In the genomic region with DNA sequence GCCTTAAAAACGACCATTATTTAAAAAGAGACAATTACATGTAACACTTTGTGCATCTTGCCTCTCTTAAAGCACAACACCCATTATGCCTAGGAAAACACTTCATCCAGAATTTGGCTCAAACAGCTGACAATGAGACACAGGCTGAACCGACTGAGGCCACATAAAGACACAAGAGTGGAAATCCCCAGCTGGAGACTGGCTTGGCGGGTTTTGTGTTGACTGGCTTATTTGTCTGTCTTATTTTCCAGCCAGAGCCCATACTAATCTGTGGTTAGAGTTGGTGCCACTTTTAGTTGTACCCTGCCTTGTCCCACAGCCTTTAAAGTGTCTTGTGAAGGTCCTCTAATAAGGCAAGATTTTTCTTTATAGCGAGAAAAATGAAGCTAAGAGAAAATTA, we compare ENCODE assay signal across 1 cellular context.
TF ChIP-seq lines count a peak whose summit lies in the region.

No MANE protein-coding gene starts in this region.

TF ChIP-seq in GM12878, 131 proteins besides CTCF, POLR2A, EP300 and RAD21 (continued from another document and continues in another):
- no peak for TF ChIP-seq JUND (IDR thresholded peaks at IDR 0.05; ENCODE audit: low read depth, low read length)
- no peak for TF ChIP-seq EZH2 (IDR thresholded peaks at IDR 0.05; ENCODE audit: borderline replicate concordance, control insufficient read depth, low read depth, low read length)
- TF ChIP-seq ZBED1 (IDR thresholded peaks at IDR 0.05; ENCODE audit: borderline replicate concordance), result no peak
- TF ChIP-seq ZZZ3 (IDR thresholded peaks at IDR 0.05; ENCODE audit: control insufficient read depth, insufficient read length, low read depth), result no peak
- peak; percentile 72 for TF ChIP-seq NFIC (IDR thresholded peaks at IDR 0.05; ENCODE audit: low read depth, low read length)
- TF ChIP-seq, protein P1, sequence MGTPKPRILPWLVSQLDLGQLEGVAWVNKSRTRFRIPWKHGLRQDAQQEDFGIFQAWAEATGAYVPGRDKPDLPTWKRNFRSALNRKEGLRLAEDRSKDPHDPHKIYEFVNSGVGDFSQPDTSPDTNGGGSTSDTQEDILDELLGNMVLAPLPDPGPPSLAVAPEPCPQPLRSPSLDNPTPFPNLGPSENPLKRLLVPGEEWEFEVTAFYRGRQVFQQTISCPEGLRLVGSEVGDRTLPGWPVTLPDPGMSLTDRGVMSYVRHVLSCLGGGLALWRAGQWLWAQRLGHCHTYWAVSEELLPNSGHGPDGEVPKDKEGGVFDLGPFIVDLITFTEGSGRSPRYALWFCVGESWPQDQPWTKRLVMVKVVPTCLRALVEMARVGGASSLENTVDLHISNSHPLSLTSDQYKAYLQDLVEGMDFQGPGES (IDR thresholded peaks at IDR 0.05), result no peak
- no peak for TF ChIP-seq TBL1XR1 (IDR thresholded peaks at IDR 0.05; ENCODE audit: low read depth, low read length)
- TF ChIP-seq FOXM1 (IDR thresholded peaks at IDR 0.05; ENCODE audit: low read depth, low read length), result 0 out of 2 replicates have a peak, but pooled peaks have one; percentile 28
- peak; percentile 74 for TF ChIP-seq IKZF1 (conservative IDR thresholded peaks at IDR 0.05)
- TF ChIP-seq PAX5 (IDR thresholded peaks at IDR 0.05; ENCODE audit: borderline replicate concordance, low read depth, low read length), result no peak
- TF ChIP-seq, protein P2, sequence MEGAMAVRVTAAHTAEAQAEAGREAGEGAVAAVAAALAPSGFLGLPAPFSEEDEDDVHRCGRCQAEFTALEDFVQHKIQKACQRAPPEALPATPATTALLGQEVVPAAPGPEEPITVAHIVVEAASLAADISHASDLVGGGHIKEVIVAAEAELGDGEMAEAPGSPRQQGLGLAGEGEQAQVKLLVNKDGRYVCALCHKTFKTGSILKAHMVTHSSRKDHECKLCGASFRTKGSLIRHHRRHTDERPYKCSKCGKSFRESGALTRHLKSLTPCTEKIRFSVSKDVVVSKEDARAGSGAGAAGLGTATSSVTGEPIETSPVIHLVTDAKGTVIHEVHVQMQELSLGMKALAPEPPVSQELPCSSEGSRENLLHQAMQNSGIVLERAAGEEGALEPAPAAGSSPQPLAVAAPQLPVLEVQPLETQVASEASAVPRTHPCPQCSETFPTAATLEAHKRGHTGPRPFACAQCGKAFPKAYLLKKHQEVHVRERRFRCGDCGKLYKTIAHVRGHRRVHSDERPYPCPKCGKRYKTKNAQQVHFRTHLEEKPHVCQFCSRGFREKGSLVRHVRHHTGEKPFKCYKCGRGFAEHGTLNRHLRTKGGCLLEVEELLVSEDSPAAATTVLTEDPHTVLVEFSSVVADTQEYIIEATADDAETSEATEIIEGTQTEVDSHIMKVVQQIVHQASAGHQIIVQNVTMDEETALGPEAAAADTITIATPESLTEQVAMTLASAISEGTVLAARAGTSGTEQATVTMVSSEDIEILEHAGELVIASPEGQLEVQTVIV (IDR thresholded peaks at IDR 0.05; ENCODE audit: borderline replicate concordance, partially characterized antibody), result no peak
- no peak for TF ChIP-seq ZNF384 (IDR thresholded peaks at IDR 0.05; ENCODE audit: borderline replicate concordance, low read depth, low read length)
- no peak for TF ChIP-seq SREBF2 (IDR thresholded peaks at IDR 0.05; ENCODE audit: low read length)
- no peak for TF ChIP-seq MYC (IDR thresholded peaks at IDR 0.05; ENCODE audit: insufficient read depth, insufficient read length, insufficient replicate concordance, low read length, severe bottlenecking)
- TF ChIP-seq, protein P3, sequence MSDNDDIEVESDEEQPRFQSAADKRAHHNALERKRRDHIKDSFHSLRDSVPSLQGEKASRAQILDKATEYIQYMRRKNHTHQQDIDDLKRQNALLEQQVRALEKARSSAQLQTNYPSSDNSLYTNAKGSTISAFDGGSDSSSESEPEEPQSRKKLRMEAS (IDR thresholded peaks at IDR 0.05; ENCODE audit: low read depth, low read length), result no peak
- TF ChIP-seq HDAC2 (IDR thresholded peaks at IDR 0.05), result no peak
- TF ChIP-seq, protein P4, sequence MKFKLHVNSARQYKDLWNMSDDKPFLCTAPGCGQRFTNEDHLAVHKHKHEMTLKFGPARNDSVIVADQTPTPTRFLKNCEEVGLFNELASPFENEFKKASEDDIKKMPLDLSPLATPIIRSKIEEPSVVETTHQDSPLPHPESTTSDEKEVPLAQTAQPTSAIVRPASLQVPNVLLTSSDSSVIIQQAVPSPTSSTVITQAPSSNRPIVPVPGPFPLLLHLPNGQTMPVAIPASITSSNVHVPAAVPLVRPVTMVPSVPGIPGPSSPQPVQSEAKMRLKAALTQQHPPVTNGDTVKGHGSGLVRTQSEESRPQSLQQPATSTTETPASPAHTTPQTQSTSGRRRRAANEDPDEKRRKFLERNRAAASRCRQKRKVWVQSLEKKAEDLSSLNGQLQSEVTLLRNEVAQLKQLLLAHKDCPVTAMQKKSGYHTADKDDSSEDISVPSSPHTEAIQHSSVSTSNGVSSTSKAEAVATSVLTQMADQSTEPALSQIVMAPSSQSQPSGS (IDR thresholded peaks at IDR 0.05; ENCODE audit: low read length), result peak; percentile 21; the same call in 1 of the 2 replicates
- TF ChIP-seq SREBF1 (IDR thresholded peaks at IDR 0.05; ENCODE audit: low read length), result no peak
- no peak for TF ChIP-seq MYB (IDR thresholded peaks at IDR 0.05; ENCODE audit: borderline replicate concordance, low read depth, low read length)
- TF ChIP-seq BMI1 (IDR thresholded peaks at IDR 0.05; ENCODE audit: borderline replicate concordance), result no peak
- no peak for TF ChIP-seq SMARCA5 (IDR thresholded peaks at IDR 0.05)
- no peak for TF ChIP-seq BACH1 (IDR thresholded peaks at IDR 0.05; ENCODE audit: borderline replicate concordance)
- peak; percentile 54; the same call in 1 of the 2 replicates for TF ChIP-seq DPF2 (IDR thresholded peaks at IDR 0.05)
- TF ChIP-seq MTA3 (IDR thresholded peaks at IDR 0.05; ENCODE audit: borderline replicate concordance, low read length), result no peak; the same call in 1 of the 2 replicates
- TF ChIP-seq, protein P5, sequence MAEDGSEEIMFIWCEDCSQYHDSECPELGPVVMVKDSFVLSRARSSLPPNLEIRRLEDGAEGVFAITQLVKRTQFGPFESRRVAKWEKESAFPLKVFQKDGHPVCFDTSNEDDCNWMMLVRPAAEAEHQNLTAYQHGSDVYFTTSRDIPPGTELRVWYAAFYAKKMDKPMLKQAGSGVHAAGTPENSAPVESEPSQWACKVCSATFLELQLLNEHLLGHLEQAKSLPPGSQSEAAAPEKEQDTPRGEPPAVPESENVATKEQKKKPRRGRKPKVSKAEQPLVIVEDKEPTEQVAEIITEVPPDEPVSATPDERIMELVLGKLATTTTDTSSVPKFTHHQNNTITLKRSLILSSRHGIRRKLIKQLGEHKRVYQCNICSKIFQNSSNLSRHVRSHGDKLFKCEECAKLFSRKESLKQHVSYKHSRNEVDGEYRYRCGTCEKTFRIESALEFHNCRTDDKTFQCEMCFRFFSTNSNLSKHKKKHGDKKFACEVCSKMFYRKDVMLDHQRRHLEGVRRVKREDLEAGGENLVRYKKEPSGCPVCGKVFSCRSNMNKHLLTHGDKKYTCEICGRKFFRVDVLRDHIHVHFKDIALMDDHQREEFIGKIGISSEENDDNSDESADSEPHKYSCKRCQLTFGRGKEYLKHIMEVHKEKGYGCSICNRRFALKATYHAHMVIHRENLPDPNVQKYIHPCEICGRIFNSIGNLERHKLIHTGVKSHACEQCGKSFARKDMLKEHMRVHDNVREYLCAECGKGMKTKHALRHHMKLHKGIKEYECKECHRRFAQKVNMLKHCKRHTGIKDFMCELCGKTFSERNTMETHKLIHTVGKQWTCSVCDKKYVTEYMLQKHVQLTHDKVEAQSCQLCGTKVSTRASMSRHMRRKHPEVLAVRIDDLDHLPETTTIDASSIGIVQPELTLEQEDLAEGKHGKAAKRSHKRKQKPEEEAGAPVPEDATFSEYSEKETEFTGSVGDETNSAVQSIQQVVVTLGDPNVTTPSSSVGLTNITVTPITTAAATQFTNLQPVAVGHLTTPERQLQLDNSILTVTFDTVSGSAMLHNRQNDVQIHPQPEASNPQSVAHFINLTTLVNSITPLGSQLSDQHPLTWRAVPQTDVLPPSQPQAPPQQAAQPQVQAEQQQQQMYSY (CRISPR knock-in tag; IDR thresholded peaks at IDR 0.05), result no peak
- TF ChIP-seq, protein P6, sequence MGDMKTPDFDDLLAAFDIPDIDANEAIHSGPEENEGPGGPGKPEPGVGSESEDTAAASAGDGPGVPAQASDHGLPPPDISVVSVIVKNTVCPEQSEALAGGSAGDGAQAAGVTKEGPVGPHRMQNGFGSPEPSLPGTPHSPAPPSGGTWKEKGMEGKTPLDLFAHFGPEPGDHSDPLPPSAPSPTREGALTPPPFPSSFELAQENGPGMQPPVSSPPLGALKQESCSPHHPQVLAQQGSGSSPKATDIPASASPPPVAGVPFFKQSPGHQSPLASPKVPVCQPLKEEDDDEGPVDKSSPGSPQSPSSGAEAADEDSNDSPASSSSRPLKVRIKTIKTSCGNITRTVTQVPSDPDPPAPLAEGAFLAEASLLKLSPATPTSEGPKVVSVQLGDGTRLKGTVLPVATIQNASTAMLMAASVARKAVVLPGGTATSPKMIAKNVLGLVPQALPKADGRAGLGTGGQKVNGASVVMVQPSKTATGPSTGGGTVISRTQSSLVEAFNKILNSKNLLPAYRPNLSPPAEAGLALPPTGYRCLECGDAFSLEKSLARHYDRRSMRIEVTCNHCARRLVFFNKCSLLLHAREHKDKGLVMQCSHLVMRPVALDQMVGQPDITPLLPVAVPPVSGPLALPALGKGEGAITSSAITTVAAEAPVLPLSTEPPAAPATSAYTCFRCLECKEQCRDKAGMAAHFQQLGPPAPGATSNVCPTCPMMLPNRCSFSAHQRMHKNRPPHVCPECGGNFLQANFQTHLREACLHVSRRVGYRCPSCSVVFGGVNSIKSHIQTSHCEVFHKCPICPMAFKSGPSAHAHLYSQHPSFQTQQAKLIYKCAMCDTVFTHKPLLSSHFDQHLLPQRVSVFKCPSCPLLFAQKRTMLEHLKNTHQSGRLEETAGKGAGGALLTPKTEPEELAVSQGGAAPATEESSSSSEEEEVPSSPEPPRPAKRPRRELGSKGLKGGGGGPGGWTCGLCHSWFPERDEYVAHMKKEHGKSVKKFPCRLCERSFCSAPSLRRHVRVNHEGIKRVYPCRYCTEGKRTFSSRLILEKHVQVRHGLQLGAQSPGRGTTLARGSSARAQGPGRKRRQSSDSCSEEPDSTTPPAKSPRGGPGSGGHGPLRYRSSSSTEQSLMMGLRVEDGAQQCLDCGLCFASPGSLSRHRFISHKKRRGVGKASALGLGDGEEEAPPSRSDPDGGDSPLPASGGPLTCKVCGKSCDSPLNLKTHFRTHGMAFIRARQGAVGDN (IDR thresholded peaks at IDR 0.05), result peak; percentile 65; the same call in 1 of the 2 replicates
- TF ChIP-seq, protein P7, sequence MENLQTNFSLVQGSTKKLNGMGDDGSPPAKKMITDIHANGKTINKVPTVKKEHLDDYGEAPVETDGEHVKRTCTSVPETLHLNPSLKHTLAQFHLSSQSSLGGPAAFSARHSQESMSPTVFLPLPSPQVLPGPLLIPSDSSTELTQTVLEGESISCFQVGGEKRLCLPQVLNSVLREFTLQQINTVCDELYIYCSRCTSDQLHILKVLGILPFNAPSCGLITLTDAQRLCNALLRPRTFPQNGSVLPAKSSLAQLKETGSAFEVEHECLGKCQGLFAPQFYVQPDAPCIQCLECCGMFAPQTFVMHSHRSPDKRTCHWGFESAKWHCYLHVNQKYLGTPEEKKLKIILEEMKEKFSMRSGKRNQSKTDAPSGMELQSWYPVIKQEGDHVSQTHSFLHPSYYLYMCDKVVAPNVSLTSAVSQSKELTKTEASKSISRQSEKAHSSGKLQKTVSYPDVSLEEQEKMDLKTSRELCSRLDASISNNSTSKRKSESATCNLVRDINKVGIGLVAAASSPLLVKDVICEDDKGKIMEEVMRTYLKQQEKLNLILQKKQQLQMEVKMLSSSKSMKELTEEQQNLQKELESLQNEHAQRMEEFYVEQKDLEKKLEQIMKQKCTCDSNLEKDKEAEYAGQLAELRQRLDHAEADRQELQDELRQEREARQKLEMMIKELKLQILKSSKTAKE (IDR thresholded peaks at IDR 0.05; ENCODE audit: low read depth, poor library complexity, severe bottlenecking), result peak; percentile 45
- TF ChIP-seq EGR1 (IDR thresholded peaks at IDR 0.05; ENCODE audit: borderline replicate concordance in 1 of 2, low read depth in 2 of 2, low read length in 2 of 2), result no peak
- no peak for TF ChIP-seq YY1 (IDR thresholded peaks at IDR 0.05; ENCODE audit: low read depth, low read length)
- TF ChIP-seq, protein P8, sequence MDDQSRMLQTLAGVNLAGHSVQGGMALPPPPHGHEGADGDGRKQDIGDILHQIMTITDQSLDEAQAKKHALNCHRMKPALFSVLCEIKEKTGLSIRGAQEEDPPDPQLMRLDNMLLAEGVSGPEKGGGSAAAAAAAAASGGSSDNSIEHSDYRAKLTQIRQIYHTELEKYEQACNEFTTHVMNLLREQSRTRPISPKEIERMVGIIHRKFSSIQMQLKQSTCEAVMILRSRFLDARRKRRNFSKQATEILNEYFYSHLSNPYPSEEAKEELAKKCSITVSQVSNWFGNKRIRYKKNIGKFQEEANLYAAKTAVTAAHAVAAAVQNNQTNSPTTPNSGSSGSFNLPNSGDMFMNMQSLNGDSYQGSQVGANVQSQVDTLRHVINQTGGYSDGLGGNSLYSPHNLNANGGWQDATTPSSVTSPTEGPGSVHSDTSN (IDR thresholded peaks at IDR 0.05; ENCODE audit: insufficient replicate concordance, low read depth, low read length), result no peak
- no peak for TF ChIP-seq TAF1 (IDR thresholded peaks at IDR 0.05; ENCODE audit: borderline replicate concordance, low read depth, low read length)
- TF ChIP-seq, protein P9, sequence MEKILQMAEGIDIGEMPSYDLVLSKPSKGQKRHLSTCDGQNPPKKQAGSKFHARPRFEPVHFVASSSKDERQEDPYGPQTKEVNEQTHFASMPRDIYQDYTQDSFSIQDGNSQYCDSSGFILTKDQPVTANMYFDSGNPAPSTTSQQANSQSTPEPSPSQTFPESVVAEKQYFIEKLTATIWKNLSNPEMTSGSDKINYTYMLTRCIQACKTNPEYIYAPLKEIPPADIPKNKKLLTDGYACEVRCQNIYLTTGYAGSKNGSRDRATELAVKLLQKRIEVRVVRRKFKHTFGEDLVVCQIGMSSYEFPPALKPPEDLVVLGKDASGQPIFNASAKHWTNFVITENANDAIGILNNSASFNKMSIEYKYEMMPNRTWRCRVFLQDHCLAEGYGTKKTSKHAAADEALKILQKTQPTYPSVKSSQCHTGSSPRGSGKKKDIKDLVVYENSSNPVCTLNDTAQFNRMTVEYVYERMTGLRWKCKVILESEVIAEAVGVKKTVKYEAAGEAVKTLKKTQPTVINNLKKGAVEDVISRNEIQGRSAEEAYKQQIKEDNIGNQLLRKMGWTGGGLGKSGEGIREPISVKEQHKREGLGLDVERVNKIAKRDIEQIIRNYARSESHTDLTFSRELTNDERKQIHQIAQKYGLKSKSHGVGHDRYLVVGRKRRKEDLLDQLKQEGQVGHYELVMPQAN (conservative IDR thresholded peaks at IDR 0.05), result no peak
- no peak for TF ChIP-seq ASH2L (IDR thresholded peaks at IDR 0.05; ENCODE audit: borderline replicate concordance, low read depth)
- TF ChIP-seq, protein P10, sequence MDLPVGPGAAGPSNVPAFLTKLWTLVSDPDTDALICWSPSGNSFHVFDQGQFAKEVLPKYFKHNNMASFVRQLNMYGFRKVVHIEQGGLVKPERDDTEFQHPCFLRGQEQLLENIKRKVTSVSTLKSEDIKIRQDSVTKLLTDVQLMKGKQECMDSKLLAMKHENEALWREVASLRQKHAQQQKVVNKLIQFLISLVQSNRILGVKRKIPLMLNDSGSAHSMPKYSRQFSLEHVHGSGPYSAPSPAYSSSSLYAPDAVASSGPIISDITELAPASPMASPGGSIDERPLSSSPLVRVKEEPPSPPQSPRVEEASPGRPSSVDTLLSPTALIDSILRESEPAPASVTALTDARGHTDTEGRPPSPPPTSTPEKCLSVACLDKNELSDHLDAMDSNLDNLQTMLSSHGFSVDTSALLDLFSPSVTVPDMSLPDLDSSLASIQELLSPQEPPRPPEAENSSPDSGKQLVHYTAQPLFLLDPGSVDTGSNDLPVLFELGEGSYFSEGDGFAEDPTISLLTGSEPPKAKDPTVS (IDR thresholded peaks at IDR 0.05; ENCODE audit: low read depth, low read length), result no peak
- TF ChIP-seq RCOR1 (conservative IDR thresholded peaks at IDR 0.05; ENCODE audit: low read depth, low read length), result no peak
- no peak for TF ChIP-seq SUZ12 (IDR thresholded peaks at IDR 0.05; ENCODE audit: unreplicated experiment)
- no peak for TF ChIP-seq HDGF (IDR thresholded peaks at IDR 0.05)
